ENCODE assay signal across 8 cellular contexts in the genomic region with DNA sequence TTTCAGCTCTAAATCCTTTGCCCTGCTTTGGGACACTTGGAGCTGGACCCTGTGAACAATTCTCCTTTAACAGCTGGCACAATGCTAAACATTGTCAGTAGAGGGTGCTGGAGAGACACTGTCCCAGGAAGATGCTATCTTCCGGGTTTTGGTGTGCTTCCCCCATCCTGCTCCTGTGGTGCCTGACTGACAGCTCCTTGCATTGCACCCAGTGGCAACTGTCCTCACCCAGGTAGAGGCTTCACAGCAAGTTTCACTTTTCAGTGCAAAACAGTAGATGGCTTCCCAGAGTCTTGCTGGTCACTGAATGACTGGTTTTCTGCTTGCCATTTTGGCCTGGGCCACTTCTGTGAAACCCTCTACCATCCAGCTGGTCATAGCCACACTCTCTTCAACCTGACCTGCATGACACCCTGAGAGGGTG.
DNase-seq lines count a peak whose midpoint lies in the region; ATAC-seq and TF ChIP-seq lines count a peak whose summit lies in the region.

No MANE protein-coding gene starts in this region.

- DNase-seq in Caco-2 (peak; percentile 56 to 64), NB4 (ENCODE audit: low read depth) (peak; percentile 69), left colon (peak in 1 of 2 donors; percentile 7), middle frontal gyrus (ENCODE audit: extremely low spot score, low spot score) (no peak)
- DNase-seq in activated T-helper 1 cell treated with anti-CD3 and anti-CD28 coated beads, Interleukin-12 subunit alpha, Interleukin-12 subunit beta, Interleukin-2, Interleukin-4 antibody, amounts not matched to agents 30 ng/mL and 10 ng/mL and 1 ng/mL, durations not matched to agents 14 hours and 24 hours and 36 hours (ENCODE audit: low spot score) = peak; percentile 2
- no peak for DNase-seq in activated effector memory CD4-positive, alpha-beta T cell treated with anti-CD3 and anti-CD28 coated beads, Interleukin-2, amount 50 U/mL, for 16 hours

- BruUV-seq in Caco-2 (replicated peaks; lab: Mats Ljungman, UMichigan) = no TSS peak

- H3K4me1 ChIP-seq in Caco-2 = no peaks in the 10 kb centered on the region

- POLR2A ChIA-PET in Caco-2 (lab: Charles Lee) = no interaction called here

- TF ChIP-seq POLR2A in NB4 (IDR thresholded peaks at IDR 0.05; ENCODE audit: extremely low read depth, insufficient read length) = no peak

- H3K27ac Mint-ChIP-seq in Caco-2 (ENCODE audit: unreplicated experiment) = no peak overlapping the region
- H3K27ac Mint-ChIP-seq in activated T-helper 1 cell treated with anti-CD3 and anti-CD28 coated beads, Interleukin-12 subunit alpha, Interleukin-12 subunit beta, Interleukin-2, Interleukin-4 antibody, amounts not matched to agents 30 ng/mL and 10 ng/mL and 1 ng/mL, durations not matched to agents 14 hours and 24 hours and 36 hours = no peak overlapping the region

- CTCF ChIA-PET in Caco-2 (lab: Charles Lee) = interaction anchor here (0.7 to 1.3 kb wide), 6 partner anchors 161 to 851 kb away, joined by 3 to 6 read pairs (median 3); no protein-coding TSS in a partner anchor

- H3K4me3 ChIP-seq in Caco-2 (ENCODE audit: low read depth, low read length) = no peak overlapping the region
- no peak overlapping the region for H3K4me3 ChIP-seq in NB4 (ENCODE audit: low read depth, low read length)

- peak; percentile 99 for ATAC-seq in GM18858 (IDR thresholded peaks at IDR 0.05; ENCODE audit: unreplicated experiment)
- ATAC-seq in HG02840 (IDR thresholded peaks at IDR 0.05; ENCODE audit: low FRiP score, unreplicated experiment) = peak; percentile 78
- ATAC-seq in left colon = peak; percentile 52

- H3K27me3 Mint-ChIP-seq in Caco-2 (ENCODE audit: insufficient read depth, unreplicated experiment) = no peaks in the 10 kb centered on the region
- H3K27me3 Mint-ChIP-seq in activated T-helper 1 cell treated with anti-CD3 and anti-CD28 coated beads, Interleukin-12 subunit alpha, Interleukin-12 subunit beta, Interleukin-2, Interleukin-4 antibody, amounts not matched to agents 30 ng/mL and 10 ng/mL and 1 ng/mL, durations not matched to agents 14 hours and 24 hours and 36 hours (ENCODE audit: insufficient read depth) = no peaks in the 10 kb centered on the region

- H3K9me3 ChIP-seq in Caco-2 = no peaks in the 10 kb centered on the region

- intact Hi-C loops in Caco-2 (cut with micrococcal nuclease; ENCODE audit: unreplicated experiment) = loop anchor here (1.0 kb wide), 4 partner anchors 165 to 851 kb away; no protein-coding TSS in a partner anchor
- intact Hi-C loops in activated T-helper 1 cell treated with anti-CD3 and anti-CD28 coated beads, Interleukin-12 subunit alpha, Interleukin-12 subunit beta, Interleukin-2, Interleukin-4 antibody, amounts not matched to agents 30 ng/mL and 10 ng/mL and 1 ng/mL, durations not matched to agents 14 hours and 24 hours and 36 hours (cut with micrococcal nuclease) = loop anchor here (5.0 kb wide), 1 partner anchor 791 kb away; no protein-coding TSS in a partner anchor
- intact Hi-C loops in left colon (cut with DNase I, micrococcal nuclease) = no loop called here

- no peaks in the 10 kb centered on the region for H3K4me1 Mint-ChIP-seq in Caco-2 (ENCODE audit: low read depth, unreplicated experiment)
- no peaks in the 10 kb centered on the region for H3K4me1 Mint-ChIP-seq in activated T-helper 1 cell treated with anti-CD3 and anti-CD28 coated beads, Interleukin-12 subunit alpha, Interleukin-12 subunit beta, Interleukin-2, Interleukin-4 antibody, amounts not matched to agents 30 ng/mL and 10 ng/mL and 1 ng/mL, durations not matched to agents 14 hours and 24 hours and 36 hours (ENCODE audit: low read depth)

- no peaks in the 10 kb centered on the region for H3K36me3 ChIP-seq in Caco-2 (ENCODE audit: control insufficient read depth, insufficient read depth, low read length)

- H3K36me3 Mint-ChIP-seq in Caco-2 (ENCODE audit: insufficient read depth, unreplicated experiment) = no peaks in the 10 kb centered on the region
- H3K36me3 Mint-ChIP-seq in activated T-helper 1 cell treated with anti-CD3 and anti-CD28 coated beads, Interleukin-12 subunit alpha, Interleukin-12 subunit beta, Interleukin-2, Interleukin-4 antibody, amounts not matched to agents 30 ng/mL and 10 ng/mL and 1 ng/mL, durations not matched to agents 14 hours and 24 hours and 36 hours (ENCODE audit: low read depth) = no peaks in the 10 kb centered on the region

- TF ChIP-seq CTCF in Caco-2 (IDR thresholded peaks at IDR 0.05; ENCODE audit: insufficient read depth in 1 of 2, low read depth in 1 of 2, low read length in 1 of 2, severe bottlenecking in 1 of 2, unreplicated experiment in 1 of 2) (peak; percentile 60 to 70), NB4 (IDR thresholded peaks at IDR 0.05; ENCODE audit: low read depth, low read length) (peak; percentile 90)

- no peaks in the 10 kb centered on the region for H3K27me3 ChIP-seq in Caco-2 (replicated peaks; ENCODE audit: control insufficient read depth, insufficient read depth, low read length)

- H3K4me3 Mint-ChIP-seq in Caco-2 (ENCODE audit: unreplicated experiment) = no peak overlapping the region
- H3K4me3 Mint-ChIP-seq in activated T-helper 1 cell treated with anti-CD3 and anti-CD28 coated beads, Interleukin-12 subunit alpha, Interleukin-12 subunit beta, Interleukin-2, Interleukin-4 antibody, amounts not matched to agents 30 ng/mL and 10 ng/mL and 1 ng/mL, durations not matched to agents 14 hours and 24 hours and 36 hours = no peak overlapping the region

- H3K9me3 Mint-ChIP-seq in Caco-2 (ENCODE audit: unreplicated experiment) = peaks cover 5% of the 10 kb centered on the region
- peaks cover 4% of the 10 kb centered on the region for H3K9me3 Mint-ChIP-seq in activated T-helper 1 cell treated with anti-CD3 and anti-CD28 coated beads, Interleukin-12 subunit alpha, Interleukin-12 subunit beta, Interleukin-2, Interleukin-4 antibody, amounts not matched to agents 30 ng/mL and 10 ng/mL and 1 ng/mL, durations not matched to agents 14 hours and 24 hours and 36 hours

Comparison
In these comparisons a context has a peak if more than half of its experiments do, and no peak if none do; other contexts are left out.
1. DNase-seq: peak in Caco-2 (2 of 2), NB4 (single experiment) and activated T-helper 1 cell treated with anti-CD3 and anti-CD28 coated beads, Interleukin-12 subunit alpha, Interleukin-12 subunit beta, Interleukin-2, Interleukin-4 antibody, amounts not matched to agents 30 ng/mL and 10 ng/mL and 1 ng/mL, durations not matched to agents 14 hours and 24 hours and 36 hours (single experiment); none in activated effector memory CD4-positive, alpha-beta T cell treated with anti-CD3 and anti-CD28 coated beads, Interleukin-2, amount 50 U/mL, for 16 hours (single experiment) and middle frontal gyrus (single experiment).
2. intact Hi-C loops: an anchor here in Caco-2 (1.0 kb wide) and activated T-helper 1 cell treated with anti-CD3 and anti-CD28 coated beads, Interleukin-12 subunit alpha, Interleukin-12 subunit beta, Interleukin-2, Interleukin-4 antibody, amounts not matched to agents 30 ng/mL and 10 ng/mL and 1 ng/mL, durations not matched to agents 14 hours and 24 hours and 36 hours (5.0 kb wide); none called in left colon.
3. Peak in every context shown above with its lines, with median percentiles within 50 percentile points of each other: ATAC-seq.